ENCODE assay signal across 17 cellular contexts in genomic region chr6:41373367-41373918, GRCh38. TPM values are rescaled to one million over a fixed set of nuclear protein-coding genes. Genes with fewer than 3 reads are reported as not detected.
DNase-seq lines count a peak whose midpoint lies in the region; ATAC-seq and TF ChIP-seq lines count a peak whose summit lies in the region.
"Had no signal": no experiment of that assay in that cellular context is flagged by ENCODE, and none has a peak within 500 bp of the region (broad histone marks: within the 10 kb centered on the region; RNA-seq: fewer than 3 reads in every experiment).

No MANE protein-coding gene starts in this region.

- intact Hi-C loops in posterior cingulate gyrus (cut with DNase I) (no loop called here), tibial artery (cut with DNase I; ENCODE audit: low total_unique reads) (no loop called here)

- no peaks in the 10 kb centered on the region for H3K9me2 ChIP-seq in neural cell (ENCODE audit: insufficient read depth, low read length)

- peaks cover 100% of the 10 kb centered on the region for H3K27me3 ChIP-seq in HUES48 (ENCODE audit: control insufficient read depth, insufficient read depth, low read length)
- H3K27me3 ChIP-seq in neural cell (ENCODE audit: insufficient read depth, low read depth, low read length) = peaks cover 81% of the 10 kb centered on the region
- peaks cover 7 to 92% of the 10 kb centered on the region in 2 donors for H3K27me3 ChIP-seq in tibial artery

- H3K4me3 Mint-ChIP-seq in chondrocyte (ENCODE audit: unreplicated experiment) = peak overlapping the region; percentile 57

- H3K4me2 ChIP-seq in neural cell (ENCODE audit: low read length) = peak overlapping the region; percentile 82

- H3K27ac ChIP-seq in HUES48 (ENCODE audit: low read depth, low read length) = no peak overlapping the region
- peak overlapping the region; percentile 96 for H3K27ac ChIP-seq in neural cell (ENCODE audit: low read length)
- no peak overlapping the region for H3K27ac ChIP-seq in tibial artery
- H3K27ac ChIP-seq: 22Rv1, SK-N-MC, thyroid gland had no signal

- TF ChIP-seq RAD21 in neural cell (conservative IDR thresholded peaks at IDR 0.05) = no peak

- H3F3A ChIP-seq in neural cell (ENCODE audit: insufficient read depth, low read length, poor library complexity, severe bottlenecking) = peaks cover 8% of the 10 kb centered on the region

- H3K36me3 Mint-ChIP-seq in chondrocyte (ENCODE audit: low read depth) = no peaks in the 10 kb centered on the region

- no peak for ATAC-seq in HG03280 (IDR thresholded peaks at IDR 0.05; ENCODE audit: unreplicated experiment)
- ATAC-seq: esophagus mucosa, K562 had no signal

- TF ChIP-seq CTCF in chondrocyte (IDR thresholded peaks at IDR 0.05) (no peak), neural cell (IDR thresholded peaks at IDR 0.05; ENCODE audit: poor library complexity, severe bottlenecking) (no peak), tibial artery (IDR thresholded peaks at IDR 0.05) (no peak)

- TF ChIP-seq EP300 in neural cell (conservative IDR thresholded peaks at IDR 0.05; ENCODE audit: poor library complexity, severe bottlenecking) = no peak

- H3K4me1 Mint-ChIP-seq in chondrocyte (ENCODE audit: low read depth) = peaks cover 49% of the 10 kb centered on the region

- H3K4me3 ChIP-seq in HUES48 (ENCODE audit: low read depth, low read length) (peak overlapping the region; percentile 37; the same call in 1 of the 2 replicates), neural cell (ENCODE audit: low read length) (peak overlapping the region; percentile 71), tibial artery (peak overlapping the region in 1 of 2 donors; percentile 41)
- H3K4me3 ChIP-seq: K562, SK-N-MC had no signal

- DNase-seq in DMS 273 (lab: John Stamatoyannopoulos, UW; ENCODE audit: unreplicated experiment) = peak; percentile 50
- no peak for DNase-seq in DMS 273 treated with DMSO at 0.1 percent for 48 hours (lab: John Stamatoyannopoulos, UW)
- DNase-seq in chondrocyte (ENCODE audit: low spot score) = no peak
- no peak for DNase-seq in posterior cingulate gyrus
- no peak for DNase-seq in tibial artery
- DNase-seq: activated CD4-positive, alpha-beta T cell treated with anti-CD3 and anti-CD28 coated beads, Interleukin-2, amount 50 U/mL, for 4 hours had no signal

- H3K9me3 ChIP-seq in HUES48 (ENCODE audit: control insufficient read depth, insufficient read depth, low read length) (no peaks in the 10 kb centered on the region), neural cell (ENCODE audit: low read length) (no peaks in the 10 kb centered on the region), tibial artery (no peaks in the 10 kb centered on the region)
- H3K9me3 ChIP-seq: thyroid gland had no signal

- H3K9ac ChIP-seq in HUES48 (ENCODE audit: low read depth, low read length) = no peak overlapping the region
- H3K9ac ChIP-seq in neural cell (ENCODE audit: low read length) = peak overlapping the region; percentile 79

- peaks cover 47% of the 10 kb centered on the region for H3K4me1 ChIP-seq in HUES48 (ENCODE audit: control insufficient read depth, insufficient read depth, low read length)
- H3K4me1 ChIP-seq in tibial artery = peaks cover 0 to 56% (median 48%) of the 10 kb centered on the region in 4 donors

- H3K27me3 Mint-ChIP-seq in chondrocyte (ENCODE audit: low read depth) = peaks cover 70% of the 10 kb centered on the region

- no peak overlapping the region for H3K27ac Mint-ChIP-seq in chondrocyte (ENCODE audit: unreplicated experiment)

- no peaks in the 10 kb centered on the region for H4K20me1 ChIP-seq in neural cell (ENCODE audit: insufficient read depth)

- H2AFZ ChIP-seq in neural cell (ENCODE audit: low read depth, low read length) = no peak overlapping the region

- H3K9me3 Mint-ChIP-seq in chondrocyte (ENCODE audit: low read depth) = no peaks in the 10 kb centered on the region

- peaks cover 10% of the 10 kb centered on the region for H3K79me2 ChIP-seq in neural cell (replicated peaks; ENCODE audit: insufficient read depth, low read length)

- H3K36me3 ChIP-seq in HUES48 (ENCODE audit: control insufficient read depth, insufficient read depth, low read length) (no peaks in the 10 kb centered on the region), neural cell (ENCODE audit: insufficient read depth, low read length) (no peaks in the 10 kb centered on the region), tibial artery (no peaks in the 10 kb centered on the region)
- H3K36me3 ChIP-seq: thyroid gland had no signal

TF ChIP-seq in neural cell, 6 proteins besides CTCF, POLR2A, EP300 and RAD21:
- TF ChIP-seq TAF1 (IDR thresholded peaks at IDR 0.05; ENCODE audit: low read depth) = no peak
- TF ChIP-seq EZH2 (IDR thresholded peaks at IDR 0.05; ENCODE audit: borderline replicate concordance, insufficient read depth, low read length, poor library complexity, severe bottlenecking) = no peak
- no peak for TF ChIP-seq MXI1 (conservative IDR thresholded peaks at IDR 0.05; ENCODE audit: poor library complexity, severe bottlenecking)
- TF ChIP-seq SMC3 (conservative IDR thresholded peaks at IDR 0.05; ENCODE audit: poor library complexity) = no peak
- no peak for TF ChIP-seq REST (IDR thresholded peaks at IDR 0.05; ENCODE audit: borderline replicate concordance)
- no peak for TF ChIP-seq POLR2AphosphoS5 (IDR thresholded peaks at IDR 0.05)
TF ChIP-seq in neural cell: peak in this region for 0.

RNA-seq across cellular contexts. Expression of gene NCR2, which starts 38.0 kb away (rescaled TPM):
- total RNA-seq in chondrocyte = not detected in 3 replicates
- not detected in 2 replicates for polyA plus RNA-seq in neural cell
- polyA minus RNA-seq in neural cell = not detected in 2 replicates
- total RNA-seq: Daoy, esophagus mucosa, K562, kidney, osteoblast, thyroid gland had no signal
- polyA plus RNA-seq: K562 had no signal
